8 cellular contexts compared by ENCODE assay signal in genomic region chr10:11551915-11552602, GRCh38. TPM values are rescaled to one million over a fixed set of nuclear protein-coding genes. Genes with fewer than 3 reads are reported as not detected.
DNase-seq lines count a peak whose midpoint lies in the region; TF ChIP-seq lines count a peak whose summit lies in the region.

No MANE protein-coding gene starts in this region.

- peaks cover 29% of the 10 kb centered on the region for H3K4me1 Mint-ChIP-seq in osteocyte (ENCODE audit: unreplicated experiment)

- no peak overlapping the region for H3K4me3 ChIP-seq in GM12865 (ENCODE audit: low read depth, low read length)
- no peak overlapping the region for H3K4me3 ChIP-seq in choroid plexus epithelial cell (ENCODE audit: low read depth, low read length)

- no peak for TF ChIP-seq CTCF in GM12865 (IDR thresholded peaks at IDR 0.05; ENCODE audit: insufficient read depth, low read depth, low read length, missing control alignments)
- no peak for TF ChIP-seq CTCF in choroid plexus epithelial cell (conservative IDR thresholded peaks at IDR 0.05; ENCODE audit: low read depth, low read length)
- no peak for TF ChIP-seq CTCF in osteocyte (IDR thresholded peaks at IDR 0.05)

- H3K27ac Mint-ChIP-seq in osteocyte (ENCODE audit: unreplicated experiment), result peak overlapping the region; percentile 87

- H3K9me3 Mint-ChIP-seq in osteocyte (ENCODE audit: unreplicated experiment), result peaks cover 13% of the 10 kb centered on the region

- no peaks in the 10 kb centered on the region for H3K27me3 Mint-ChIP-seq in osteocyte (ENCODE audit: unreplicated experiment)

- peak overlapping the region; percentile 59 for H3K4me3 Mint-ChIP-seq in osteocyte (ENCODE audit: unreplicated experiment)

- CTCF ChIA-PET in HEK293T (lab: Yijun Ruan, JAX), result interaction anchor here (0.6 kb wide), 1 partner anchor 32 kb away, joined by 3 read pairs; no protein-coding TSS in a partner anchor

- peak; percentile 40 for DNase-seq in GM12865 (ENCODE audit: low read depth)
- peak; percentile 83 for DNase-seq in M059J (ENCODE audit: low read depth)
- peak; percentile 93 for DNase-seq in choroid plexus epithelial cell (ENCODE audit: low read depth)
- DNase-seq in osteocyte (ENCODE audit: extremely low spot score, unreplicated experiment), result no peak
- no peak for DNase-seq in COR-L47 (lab: John Stamatoyannopoulos, UW)
- DNase-seq in HEK293T (ENCODE audit: extremely low spot score), result no peak
- no peak for DNase-seq in NCI-H2196 treated with DMSO at 0.1 percent for 48 hours (lab: John Stamatoyannopoulos, UW; ENCODE audit: unreplicated experiment)
- DNase-seq in mucosa of gallbladder (ENCODE audit: low spot score), result no peak

- H3K36me3 Mint-ChIP-seq in osteocyte (ENCODE audit: unreplicated experiment), result peaks cover 8% of the 10 kb centered on the region

- POLR2A ChIA-PET in HEK293T (lab: Yijun Ruan, JAX), result no interaction called here

TF ChIP-seq in HEK293T, 16 proteins besides CTCF, POLR2A, EP300 and RAD21:
- no peak for TF ChIP-seq L3MBTL2 (conservative IDR thresholded peaks at IDR 0.05)

RNA-seq across cellular contexts. Expression of gene USP6NL, which starts 59.4 kb away (rescaled TPM):
- 4.2 and 7.9 TPM in 2 replicates for total RNA-seq in M059J (2014; rRNA removed; shearing (Covaris generic))
- total RNA-seq in osteocyte (13.8 and 17.0 TPM in 2 replicates), mucosa of gallbladder (14.6 TPM)

Comparison
In these comparisons a context has a peak if more than half of its experiments do, and no peak if none do; other contexts are left out.
1. DNase-seq: peak in GM12865 (single experiment), M059J (single experiment) and choroid plexus epithelial cell (single experiment); none in osteocyte (single experiment), COR-L47 (single experiment), HEK293T (single experiment), NCI-H2196 treated with DMSO at 0.1 percent for 48 hours (single experiment) and mucosa of gallbladder (single experiment).